Comparison of ENCODE assay signal across 9 cellular contexts in the genomic region with DNA sequence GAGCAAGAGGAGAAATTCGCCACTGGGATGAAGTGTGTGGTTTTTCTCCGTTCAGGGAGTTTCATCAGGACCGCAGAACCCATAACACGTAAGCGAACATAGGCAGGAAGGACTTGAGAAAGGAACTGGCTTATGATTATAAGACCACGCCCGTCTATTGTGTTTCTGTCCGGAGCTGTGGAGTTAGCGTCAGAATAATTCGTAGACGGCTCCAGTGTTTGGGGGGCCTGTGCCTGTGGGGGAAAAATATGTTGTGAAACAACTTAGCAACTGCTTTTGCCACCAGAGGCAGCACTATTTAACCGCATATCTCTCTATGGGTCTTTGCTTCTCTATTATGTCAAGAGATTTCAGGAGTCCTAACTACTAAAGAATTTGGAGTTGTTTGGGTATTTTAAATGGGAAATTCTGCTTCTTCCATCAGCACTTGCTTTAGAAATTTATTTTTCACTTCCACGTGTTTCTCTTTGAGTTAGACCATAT. TPM values are rescaled to one million over a fixed set of nuclear protein-coding genes. Genes with fewer than 3 reads are reported as not detected.
DNase-seq lines count a peak whose midpoint lies in the region; ATAC-seq and TF ChIP-seq lines count a peak whose summit lies in the region.
"Had no signal": no experiment of that assay in that cellular context is flagged by ENCODE, and none has a peak within 500 bp of the region (broad histone marks: within the 10 kb centered on the region; RNA-seq: fewer than 3 reads in every experiment).

No MANE protein-coding gene starts in this region.

- no peaks in the 10 kb centered on the region for H3K4me1 ChIP-seq in CD8-positive, alpha-beta memory T cell (ENCODE audit: insufficient read depth, low read length)
- peaks cover 0 to 12% (median 5%) of the 10 kb centered on the region in 12 donors for H3K4me1 ChIP-seq in heart left ventricle
- H3K4me1 ChIP-seq in parathyroid adenoma = no peaks in the 10 kb centered on the region

- H3K27me3 ChIP-seq in CD8-positive, alpha-beta memory T cell (ENCODE audit: insufficient read depth, low read length, poor library complexity, severe bottlenecking) = no peaks in the 10 kb centered on the region
- peaks cover 0 to 33% (median 5%) of the 10 kb centered on the region in 9 donors for H3K27me3 ChIP-seq in heart left ventricle
- no peaks in the 10 kb centered on the region for H3K27me3 ChIP-seq in parathyroid adenoma (ENCODE audit: control insufficient read depth, insufficient read depth, low read length)

- peaks cover 12% of the 10 kb centered on the region in 3 donors for H3K4me1 Mint-ChIP-seq in CD8-positive, alpha-beta memory T cell
- H3K4me1 Mint-ChIP-seq in activated B cell treated with CpG ODN at 0.5 μM for 24 hours = peaks cover 4% of the 10 kb centered on the region

- no peak overlapping the region for H3K4me3 ChIP-seq in CD8-positive, alpha-beta memory T cell (ENCODE audit: low read length)
- peak overlapping the region in 10 of 12 donors; percentile 53 to 82 (median 73) for H3K4me3 ChIP-seq in heart left ventricle
- no peak overlapping the region for H3K4me3 ChIP-seq in parathyroid adenoma (ENCODE audit: low read depth, low read length)

- no peak overlapping the region for H2AFZ ChIP-seq in parathyroid adenoma

- CTCF ChIA-PET in CD8-positive, alpha-beta memory T cell (lab: Charles Lee) = no interaction called here
- CTCF ChIA-PET in activated B cell treated with CpG ODN at 0.5 μM for 24 hours (lab: Charles Lee) = no interaction called here

- no peak overlapping the region for H3K27ac ChIP-seq in CD8-positive, alpha-beta memory T cell (ENCODE audit: low read depth, low read length)
- H3K27ac ChIP-seq in heart left ventricle (peak overlapping the region; percentile 85 to 98 (median 95)), parathyroid adenoma (peak overlapping the region; percentile 54)

- ATAC-seq in activated B cell treated with CpG ODN at 0.5 μM for 24 hours (ENCODE audit: low read depth) (no peak), heart left ventricle (peak; percentile 81 to 90 (median 86)), GM19351 (IDR thresholded peaks at IDR 0.05; ENCODE audit: unreplicated experiment) (no peak)

- intact Hi-C loops in activated B cell treated with CpG ODN at 0.5 μM for 24 hours (cut with micrococcal nuclease) (no loop called here), heart left ventricle (cut with DNase I) (loop anchor here in 6 of 10 donors (1.0 to 10.0 kb wide), 11 partner anchors 36 to 736 kb away; no protein-coding TSS in a partner anchor), posterior cingulate gyrus (cut with DNase I) (no loop called here)

- peak overlapping the region; percentile 63 to 88 (median 75) for H3K4me3 Mint-ChIP-seq in CD8-positive, alpha-beta memory T cell
- peak overlapping the region; percentile 48 for H3K4me3 Mint-ChIP-seq in activated B cell treated with CpG ODN at 0.5 μM for 24 hours

- WGBS in heart left ventricle, 4 donors = 19 to 29% (median 20%) methylated on average over 8 to 13 of the region's 13 CpGs

- TF ChIP-seq CTCF in activated B cell treated with CpG ODN at 0.5 μM for 24 hours (IDR thresholded peaks at IDR 0.05) = no peak
- peak in 11 of 12 donors; percentile 19 to 66 (median 46) for TF ChIP-seq CTCF in heart left ventricle (IDR thresholded peaks at IDR 0.05)
- no peak for TF ChIP-seq CTCF in parathyroid adenoma (IDR thresholded peaks at IDR 0.05)

- H3K27me3 Mint-ChIP-seq in CD8-positive, alpha-beta memory T cell = peaks cover 25 to 48% of the 10 kb centered on the region in 2 donors
- H3K27me3 Mint-ChIP-seq in activated B cell treated with CpG ODN at 0.5 μM for 24 hours = peaks cover 19% of the 10 kb centered on the region

- peak in 1 of 5 donors; percentile 26 for DNase-seq in CD8-positive, alpha-beta memory T cell
- no peak for DNase-seq in activated B cell treated with CpG ODN at 0.5 μM for 24 hours
- DNase-seq in heart left ventricle = peak in 3 of 5 donors; percentile 51 to 77 (median 66)
- DNase-seq in posterior cingulate gyrus = no peak
- DNase-seq in SKM-1 (lab: John Stamatoyannopoulos, UW; ENCODE audit: unreplicated experiment) = no peak
- DNase-seq in kidney tubule cell (ENCODE audit: low spot score) = no peak
- DNase-seq: NCI-H2029 had no signal

- no peaks in the 10 kb centered on the region for H3K36me3 Mint-ChIP-seq in CD8-positive, alpha-beta memory T cell
- no peaks in the 10 kb centered on the region for H3K36me3 Mint-ChIP-seq in activated B cell treated with CpG ODN at 0.5 μM for 24 hours (ENCODE audit: low read depth)

- peaks cover 0 to 10% (median 0%) of the 10 kb centered on the region in 5 donors for H3K9me3 Mint-ChIP-seq in CD8-positive, alpha-beta memory T cell
- H3K9me3 Mint-ChIP-seq in activated B cell treated with CpG ODN at 0.5 μM for 24 hours = no peaks in the 10 kb centered on the region

- peak overlapping the region in 2 of 8 donors; percentile 36 to 48 for H3K27ac Mint-ChIP-seq in CD8-positive, alpha-beta memory T cell
- no peak overlapping the region for H3K27ac Mint-ChIP-seq in activated B cell treated with CpG ODN at 0.5 μM for 24 hours

- no peaks in the 10 kb centered on the region for H3K9me3 ChIP-seq in CD8-positive, alpha-beta memory T cell (ENCODE audit: low read length)
- H3K9me3 ChIP-seq in heart left ventricle (peaks cover 0 to 20% (median under 1%) of the 10 kb centered on the region in 12 donors), parathyroid adenoma (ENCODE audit: control insufficient read depth, low read length) (no peaks in the 10 kb centered on the region)

- H3K36me3 ChIP-seq in CD8-positive, alpha-beta memory T cell (ENCODE audit: insufficient read depth, low read length) = no peaks in the 10 kb centered on the region
- peaks cover 0 to 3% (median 0%) of the 10 kb centered on the region in 9 donors for H3K36me3 ChIP-seq in heart left ventricle
- no peaks in the 10 kb centered on the region for H3K36me3 ChIP-seq in parathyroid adenoma (ENCODE audit: control insufficient read depth, insufficient read depth, low read length)

- H3K4me2 ChIP-seq in parathyroid adenoma (ENCODE audit: low read length) = no peak overlapping the region

- no peak overlapping the region for H3K9ac ChIP-seq in parathyroid adenoma

- TF ChIP-seq POLR2A in heart left ventricle (IDR thresholded peaks at IDR 0.05) = no peak

- POLR2A ChIA-PET in CD8-positive, alpha-beta memory T cell (lab: Charles Lee) = no interaction called here
- POLR2A ChIA-PET in activated B cell treated with CpG ODN at 0.5 μM for 24 hours (lab: Charles Lee) = no interaction called here

- no peaks in the 10 kb centered on the region for H3K79me2 ChIP-seq in parathyroid adenoma

RNA-seq across cellular contexts. Expression of gene CLEC14A, which starts 0.5 kb away (rescaled TPM):
- total RNA-seq in CD8-positive, alpha-beta memory T cell = not detected
- polyA plus RNA-seq in CD8-positive, alpha-beta memory T cell = not detected
- total RNA-seq in activated B cell treated with CpG ODN at 0.5 μM for 24 hours (not detected in 2 replicates), heart left ventricle (10 to 100 TPM; 23.6 to 59.9 (median 31.3) TPM)
- polyA plus RNA-seq in heart left ventricle = 10 to 100 TPM; 20.6 to 61.7 TPM

RNA-seq across cellular contexts. Expression of gene SSTR1, which starts 48.7 kb away (rescaled TPM):
- not detected for total RNA-seq in CD8-positive, alpha-beta memory T cell
- not detected for polyA plus RNA-seq in CD8-positive, alpha-beta memory T cell
- not detected in 2 replicates for total RNA-seq in activated B cell treated with CpG ODN at 0.5 μM for 24 hours
- total RNA-seq in heart left ventricle = 1 to 10 TPM in 2 of 9 donors, under 1 TPM in 7; 0.12 to 2.6 (median 0.69) TPM
- under 1 TPM; 0.23 to 0.44 TPM for polyA plus RNA-seq in heart left ventricle

Comparison
In these comparisons a context has a peak if more than half of its experiments do, and no peak if none do; other contexts are left out.
1. DNase-seq: peak in heart left ventricle (3 of 5); none in activated B cell treated with CpG ODN at 0.5 μM for 24 hours (single experiment), posterior cingulate gyrus (0 of 10), SKM-1 (single experiment) and kidney tubule cell (single experiment).
2. H3K4me3 ChIP-seq: peak in heart left ventricle (10 of 12); none in CD8-positive, alpha-beta memory T cell (single experiment) and parathyroid adenoma (single experiment).
3. ATAC-seq: peak in heart left ventricle (4 of 4); none in activated B cell treated with CpG ODN at 0.5 μM for 24 hours (single experiment) and GM19351 (single experiment).
4. CTCF ChIP-seq: peak in heart left ventricle (11 of 12); none in activated B cell treated with CpG ODN at 0.5 μM for 24 hours (single experiment) and parathyroid adenoma (single experiment).
5. RNA of gene CLEC14A, which starts 0.5 kb away (total RNA-seq): 23.6 to 59.9 TPM in heart left ventricle; not detected in CD8-positive, alpha-beta memory T cell and not detected in activated B cell treated with CpG ODN at 0.5 μM for 24 hours; every median in the first group is over 10 times any median in the second.
6. intact Hi-C loops: an anchor here in heart left ventricle (1.0 to 10.0 kb wide); none called in activated B cell treated with CpG ODN at 0.5 μM for 24 hours and posterior cingulate gyrus.